ENCODE assay signal across 10 cellular contexts in genomic region chr10:80471009-80471408, GRCh38. TPM values are rescaled to one million over a fixed set of nuclear protein-coding genes. Genes with fewer than 3 reads are reported as not detected.
DNase-seq lines count a peak whose midpoint lies in the region; ATAC-seq and TF ChIP-seq lines count a peak whose summit lies in the region.
"Had no signal": no experiment of that assay in that cellular context is flagged by ENCODE, and none has a peak within 500 bp of the region (broad histone marks: within the 10 kb centered on the region; RNA-seq: fewer than 3 reads in every experiment).

No MANE protein-coding gene starts in this region.

- no peaks in the 10 kb centered on the region for H3K9me2 ChIP-seq in OCI-LY7 (ENCODE audit: insufficient read depth, low read length)

- H3K4me1 Mint-ChIP-seq in central memory CD8-positive, alpha-beta T cell = peaks cover 91% of the 10 kb centered on the region

- no peaks in the 10 kb centered on the region for H3K27me3 Mint-ChIP-seq in central memory CD8-positive, alpha-beta T cell

- no peak overlapping the region for H3K4me3 ChIP-seq in OCI-LY7 (ENCODE audit: low read depth, low read length, poor library complexity, severe bottlenecking)
- no peak overlapping the region for H3K4me3 ChIP-seq in prostate gland
- no peak overlapping the region for H3K4me3 ChIP-seq in colonic mucosa
- H3K4me3 ChIP-seq: SJCRH30 had no signal

- no TSS peak for BruUV-seq in OCI-LY7 (replicated peaks; lab: Mats Ljungman, UMichigan)

- H3K27me3 ChIP-seq in prostate gland (replicated peaks; ENCODE audit: insufficient read depth) (no peaks in the 10 kb centered on the region), colonic mucosa (no peaks in the 10 kb centered on the region)
- H3K27me3 ChIP-seq: SJCRH30 had no signal

- H3K27ac ChIP-seq in OCI-LY7 (ENCODE audit: low read depth, low read length, poor library complexity, severe bottlenecking) (peak overlapping the region; percentile 86), prostate gland (peak overlapping the region; percentile 49 to 78), colonic mucosa (no peak overlapping the region)
- H3K27ac ChIP-seq: SJCRH30 had no signal

- peaks cover 88% of the 10 kb centered on the region for H3K4me1 ChIP-seq in OCI-LY7 (ENCODE audit: insufficient read depth, low read length, poor library complexity, severe bottlenecking)
- peaks cover 38% of the 10 kb centered on the region for H3K4me1 ChIP-seq in prostate gland (replicated peaks)
- H3K4me1 ChIP-seq in colonic mucosa = peaks cover 4% of the 10 kb centered on the region

- H2AFZ ChIP-seq in OCI-LY7 (ENCODE audit: low read length) = no peak overlapping the region

- H3K4me2 ChIP-seq in OCI-LY7 (ENCODE audit: low read length) = peak overlapping the region; percentile 71

- H4K20me1 ChIP-seq in OCI-LY7 (ENCODE audit: insufficient read depth, low read length) = no peaks in the 10 kb centered on the region

- CTCF ChIA-PET in OCI-LY7 (lab: Charles Lee; ENCODE audit: unreplicated experiment) = interaction anchor here (0.6 to 1.0 kb wide), 4 partner anchors 10 to 333 kb away, joined by 3 to 4 read pairs (median 3); no protein-coding TSS in a partner anchor

- ATAC-seq in central memory CD8-positive, alpha-beta T cell (replicated peaks; ENCODE audit: extremely low read depth, poor library complexity, severe bottlenecking) = no peak
- ATAC-seq in GM21619 (IDR thresholded peaks at IDR 0.05; ENCODE audit: unreplicated experiment) (no peak), HG03108 (IDR thresholded peaks at IDR 0.05; ENCODE audit: unreplicated experiment) (no peak)

- H3K27ac Mint-ChIP-seq in central memory CD8-positive, alpha-beta T cell (ENCODE audit: low read depth) = peak overlapping the region; percentile 85

- H3K79me2 ChIP-seq in OCI-LY7 (ENCODE audit: insufficient read depth, low read depth, low read length) = peaks cover 93% of the 10 kb centered on the region

- H3K36me3 ChIP-seq in OCI-LY7 (ENCODE audit: insufficient read depth, low read length) (peaks cover 45% of the 10 kb centered on the region), prostate gland (peaks cover 0 to 4% of the 10 kb centered on the region in 2 donors), colonic mucosa (no peaks in the 10 kb centered on the region)

- no peaks in the 10 kb centered on the region for H3K9me3 Mint-ChIP-seq in central memory CD8-positive, alpha-beta T cell

- H3K9ac ChIP-seq in colonic mucosa (ENCODE audit: low read depth in 2 of 2, low read length in 2 of 2) = peak overlapping the region in 1 of 2 donors; percentile 19

- intact Hi-C loops in OCI-LY7 (cut with micrococcal nuclease; ENCODE audit: unreplicated experiment) (loop anchor here (2.0 kb wide), 1 partner anchor 14 kb away; no protein-coding TSS in a partner anchor), prostate gland (cut with DNase I) (no loop called here), colonic mucosa (cut with DNase I) (no loop called here)

- TF ChIP-seq CTCF in OCI-LY7 (conservative IDR thresholded peaks at IDR 0.05; ENCODE audit: low read length) = no peak
- TF ChIP-seq CTCF in prostate gland (IDR thresholded peaks at IDR 0.05) = no peak
- TF ChIP-seq CTCF in colonic mucosa (IDR thresholded peaks at IDR 0.05) = no peak

- H3K9me3 ChIP-seq in OCI-LY7 (ENCODE audit: low read length) (no peaks in the 10 kb centered on the region), prostate gland (no peaks in the 10 kb centered on the region), colonic mucosa (no peaks in the 10 kb centered on the region)
- H3K9me3 ChIP-seq: SJCRH30 had no signal

- peak overlapping the region; percentile 74 for H3K4me3 Mint-ChIP-seq in central memory CD8-positive, alpha-beta T cell

- no peak for TF ChIP-seq POLR2A in prostate gland (IDR thresholded peaks at IDR 0.05)

- H3K36me3 Mint-ChIP-seq in central memory CD8-positive, alpha-beta T cell (ENCODE audit: insufficient read depth) = peaks cover 32% of the 10 kb centered on the region

- 41% methylated on average over 3 of the region's 3 CpGs for WGBS in prostate gland

- DNase-seq in COLO668 (lab: John Stamatoyannopoulos, UW; ENCODE audit: unreplicated experiment) = peak; percentile 7
- no peak for DNase-seq in OCI-LY7 (ENCODE audit: low spot score)
- DNase-seq in central memory CD8-positive, alpha-beta T cell (ENCODE audit: low spot score in 2 of 2) = no peak
- DNase-seq in prostate gland (ENCODE audit: low spot score) = peak; percentile 65
- no peak for DNase-seq in islet precursor cell
- no peak for DNase-seq in colonic mucosa
- DNase-seq: NCI-H1436, SJCRH30 had no signal

- POLR2A ChIA-PET in OCI-LY7 (lab: Charles Lee) = interaction anchor here (0.6 to 3.1 kb wide), 5 partner anchors 11 to 47 kb away, joined by 3 to 19 read pairs (median 6); no protein-coding TSS in a partner anchor

RNA-seq across cellular contexts. Expression of gene TSPAN14, which starts 16.9 kb away (rescaled TPM):
- 15.5 and 17.0 TPM in 2 replicates for total RNA-seq in OCI-LY7 (2014; rRNA removed; shearing (Covaris generic))
- total RNA-seq in OCI-LY7 (2022) = 33.4 and 33.6 TPM in 2 replicates
- 100 to 1,000 TPM in 1 of 2 donors, 10 to 100 TPM in 1; 69.8 to 103 TPM for total RNA-seq in prostate gland
- total RNA-seq in colonic mucosa = 10 to 100 TPM; 83.5 to 91.7 TPM

Comparison
In these comparisons a context has a peak if more than half of its experiments do, and no peak if none do; other contexts are left out.
1. DNase-seq: peak in COLO668 (single experiment) and prostate gland (single experiment); none in OCI-LY7 (single experiment), central memory CD8-positive, alpha-beta T cell (0 of 2), islet precursor cell (single experiment) and colonic mucosa (single experiment).